Comparison of ENCODE assay signal across 10 cellular contexts in the genomic region with DNA sequence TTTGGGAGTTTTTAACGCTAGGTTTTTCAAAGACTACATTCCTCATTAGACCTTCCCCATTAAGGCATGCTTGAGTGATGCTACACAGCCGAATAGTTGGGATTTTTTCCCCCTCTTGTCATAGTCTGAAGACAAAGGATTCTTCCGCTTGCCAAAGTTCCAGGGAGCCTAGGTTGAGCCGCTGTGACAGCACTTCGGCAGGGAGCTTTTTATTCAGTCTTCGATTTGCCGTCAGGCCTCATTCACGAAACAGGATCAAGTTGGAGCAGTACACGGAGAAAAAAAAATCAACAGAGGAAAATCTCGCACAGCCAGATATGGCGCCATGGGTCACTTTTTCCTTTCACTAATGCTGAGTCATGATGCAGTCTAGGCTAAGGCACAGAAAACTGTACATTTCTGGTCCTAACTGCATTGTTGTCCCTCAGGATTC. TPM values are rescaled to one million over a fixed set of nuclear protein-coding genes. Genes with fewer than 3 reads are reported as not detected.
DNase-seq lines count a peak whose midpoint lies in the region; ATAC-seq and TF ChIP-seq lines count a peak whose summit lies in the region.
"Had no signal": no experiment of that assay in that cellular context is flagged by ENCODE, and none has a peak within 500 bp of the region (broad histone marks: within the 10 kb centered on the region; RNA-seq: fewer than 3 reads in every experiment).

No MANE protein-coding gene starts in this region.

- TF ChIP-seq CTCF in RWPE1 (conservative IDR thresholded peaks at IDR 0.05; ENCODE audit: low read depth) (no peak), mesothelial cell of epicardium (IDR thresholded peaks at IDR 0.05; ENCODE audit: unreplicated experiment) (no peak), Calu3 (IDR thresholded peaks at IDR 0.05; ENCODE audit: unreplicated experiment) (no peak)

- H3K4me3 Mint-ChIP-seq in mesothelial cell of epicardium (peak overlapping the region; percentile 37), Calu3 (ENCODE audit: low read depth, unreplicated experiment) (no peak overlapping the region)

- intact Hi-C loops in Calu3 (cut with micrococcal nuclease; ENCODE audit: unreplicated experiment): no loop called here

- no peaks in the 10 kb centered on the region for H3K27me3 Mint-ChIP-seq in mesothelial cell of epicardium (ENCODE audit: low read depth)
- H3K27me3 Mint-ChIP-seq in Calu3 (ENCODE audit: unreplicated experiment): no peaks in the 10 kb centered on the region

- in situ Hi-C loops in ACHN (cut with HindIII; ENCODE audit: low pct_ligation_motif_present, low pct_unique_long_range_greater_than_20kb, low sequenced_read_pairs): no loop called here

- ATAC-seq in esophagus mucosa: peak; percentile 50
- no peak for ATAC-seq in GM21526 (IDR thresholded peaks at IDR 0.05; ENCODE audit: low FRiP score, unreplicated experiment)
- ATAC-seq in GM19463 (IDR thresholded peaks at IDR 0.05; ENCODE audit: unreplicated experiment): no peak

- H3K9me3 Mint-ChIP-seq in mesothelial cell of epicardium (peaks cover 11% of the 10 kb centered on the region), Calu3 (ENCODE audit: low read depth, unreplicated experiment) (peaks cover 8% of the 10 kb centered on the region)

- CTCF ChIA-PET in RWPE1 (lab: Yijun Ruan, JAX) (interaction anchor here (0.5 to 1.0 kb wide), 3 partner anchors 11 to 586 kb away, joined by 3 to 4 read pairs (median 3); no protein-coding TSS in a partner anchor), Calu3 (lab: Charles Lee) (no interaction called here)

- BruUV-seq in Calu3 (replicated peaks; lab: Mats Ljungman, UMichigan): no TSS peak

- POLR2A ChIA-PET in RWPE1 (lab: Yijun Ruan, JAX; ENCODE audit: low non-redundant PET): interaction anchor here (0.6 kb wide), 1 partner anchor 304 kb away, joined by 4 read pairs; no protein-coding TSS in a partner anchor

- H3K27ac ChIP-seq in RWPE1: no peak overlapping the region; the same call in 1 of the 2 replicates
- H3K27ac ChIP-seq: BLaER1 treated with 17β-estradiol and CSF1 and Interleukin-3, amounts not matched to agents 10 nM and 100 nM had no signal

- DNase-seq in ACHN (peak; percentile 90), RWPE1 (ENCODE audit: low spot score) (peak; percentile 71), mesothelial cell of epicardium (ENCODE audit: low spot score in 2 of 2, unreplicated experiment in 2 of 2) (peak in 1 of 2 experiments; percentile 50), NCI-H146 treated with DMSO at 0.1 percent for 48 hours (lab: John Stamatoyannopoulos, UW; ENCODE audit: unreplicated experiment) (no peak), Calu3 (no peak)
- DNase-seq: activated gamma-delta T cell treated with Interleukin-2 at 50 U/mL for 16 hours had no signal

- H3K36me3 Mint-ChIP-seq in mesothelial cell of epicardium: peaks cover 15% of the 10 kb centered on the region
- H3K36me3 Mint-ChIP-seq in Calu3 (ENCODE audit: insufficient read depth, unreplicated experiment): no peaks in the 10 kb centered on the region

- H3K4me1 Mint-ChIP-seq in mesothelial cell of epicardium: peaks cover 24% of the 10 kb centered on the region
- peaks cover 10% of the 10 kb centered on the region for H3K4me1 Mint-ChIP-seq in Calu3 (ENCODE audit: low read depth, unreplicated experiment)

- H3K27ac Mint-ChIP-seq in mesothelial cell of epicardium (peak overlapping the region; percentile 100), Calu3 (ENCODE audit: unreplicated experiment) (no peak overlapping the region)

RNA-seq across cellular contexts. Expression of gene SHROOM3, which starts 24.3 kb away (rescaled TPM):
- total RNA-seq in esophagus mucosa (20.7 TPM), mesothelial cell of epicardium (57.1 to 62.7 TPM (median 58.4 TPM) in 3 replicates), Calu3 (2022) (114 and 135 TPM in 2 replicates)

RNA-seq across cellular contexts. Expression of gene CCDC158, which starts 38.4 kb away (rescaled TPM):
- total RNA-seq in esophagus mucosa (not detected), mesothelial cell of epicardium (not detected in 3 replicates), Calu3 (2022) (0.12 TPM in 1 of 2 replicates, not detected in the other)

Comparison
In these comparisons a context has a peak if more than half of its experiments do, and no peak if none do; other contexts are left out.
1. DNase-seq: peak in ACHN (single experiment) and RWPE1 (single experiment); none in NCI-H146 treated with DMSO at 0.1 percent for 48 hours (single experiment) and Calu3 (single experiment).